In the genomic region with DNA sequence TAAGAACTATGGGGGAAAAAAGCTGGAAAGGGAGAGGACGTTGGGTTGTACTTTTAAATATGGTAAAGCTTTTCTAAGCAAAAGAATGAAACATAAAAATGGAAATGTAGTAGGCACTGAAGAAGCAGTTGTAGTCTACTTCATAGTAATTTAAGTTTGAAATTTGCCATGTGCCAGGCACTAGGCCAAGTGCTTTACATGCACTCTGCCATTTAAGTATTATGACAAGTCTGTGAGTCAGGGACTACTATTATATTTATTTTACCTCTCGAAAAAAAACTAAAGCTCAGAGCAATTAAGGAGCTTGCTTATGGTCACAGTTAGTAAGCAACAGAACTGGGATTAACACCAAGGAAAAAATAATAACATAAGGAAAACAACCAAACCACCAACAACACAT, we compare ENCODE assay signal across 19 cellular contexts.
A peak's percentile ranks its signal among the peaks of the same experiment; 100 is the strongest.
DNase-seq lines count a peak whose midpoint lies in the region; ATAC-seq, FAIRE-seq and TF ChIP-seq lines count a peak whose summit lies in the region.
"Had no signal": no experiment of that assay in that cellular context is flagged by ENCODE, and none has a peak within 500 bp of the region (broad histone marks: within the 10 kb centered on the region; RNA-seq: fewer than 3 reads in every experiment).

No MANE protein-coding gene starts in this region.

- H4K20me1 ChIP-seq in astrocyte (ENCODE audit: insufficient read depth, low read length) (no peaks in the 10 kb centered on the region), OCI-LY7 (ENCODE audit: insufficient read depth, low read length) (no peaks in the 10 kb centered on the region)
- H4K20me1 ChIP-seq: BLaER1 had no signal

- peak; percentile 40 for DNase-seq in AG09309 (ENCODE audit: low read depth)
- DNase-seq in HFFc6 = peak; percentile 75
- peak; percentile 66 for DNase-seq in astrocyte (ENCODE audit: low read depth)
- DNase-seq in foreskin fibroblast = peak; percentile 76 to 89
- DNase-seq in OCI-LY7 (ENCODE audit: low spot score) = no peak
- DNase-seq in midbrain (lab: John Stamatoyannopoulos, UW) = no peak
- DNase-seq in activated naive CD4-positive, alpha-beta T cell treated with anti-CD3 and anti-CD28 coated beads, Interleukin-2, amount 50 U/mL, for 72 hours (ENCODE audit: low spot score in 2 of 2) = no peak
- DNase-seq: cerebellar nuclear complex; GF-D8; H9; naive thymus-derived CD4-positive, alpha-beta T cell; NCI-H1105 had no signal

- H3K27me3 Mint-ChIP-seq in HFFc6 (ENCODE audit: insufficient read depth) (peaks cover 4% of the 10 kb centered on the region), astrocyte (ENCODE audit: low read depth, unreplicated experiment) (peaks cover 2% of the 10 kb centered on the region)
- H3K27me3 Mint-ChIP-seq: naive thymus-derived CD4-positive, alpha-beta T cell; stimulated activated naive CD8-positive, alpha-beta T cell treated with anti-CD3 and anti-CD28 coated beads, Interleukin-15, Interleukin-2, amounts not matched to agents 100 ng/mL and 50 ng/mL, for 24 hours had no signal

- H3K27ac ChIP-seq in astrocyte (ENCODE audit: low read depth, low read length) (no peak overlapping the region), OCI-LY7 (ENCODE audit: low read depth, low read length, poor library complexity, severe bottlenecking) (no peak overlapping the region)
- H3K27ac ChIP-seq: BLaER1, esophagus muscularis mucosa, right atrium auricular region, SJCRH30 had no signal

- no peak for ATAC-seq in HG03045 (IDR thresholded peaks at IDR 0.05; ENCODE audit: unreplicated experiment)
- ATAC-seq in activated naive CD4-positive, alpha-beta T cell treated with anti-CD3 and anti-CD28 coated beads, Interleukin-2, amount 50 U/mL, for 72 hours = no peak
- ATAC-seq: naive thymus-derived CD4-positive, alpha-beta T cell had no signal

- TF ChIP-seq CTCF in AG09309 (IDR thresholded peaks at IDR 0.05; ENCODE audit: control insufficient read depth, insufficient read depth, low read depth, low read length, missing control alignments) (no peak), HFFc6 (IDR thresholded peaks at IDR 0.05) (no peak), astrocyte (IDR thresholded peaks at IDR 0.05; ENCODE audit: insufficient read depth, low read depth, low read length) (no peak), foreskin fibroblast (IDR thresholded peaks at IDR 0.05; ENCODE audit: low read depth, low read length) (no peak), OCI-LY7 (conservative IDR thresholded peaks at IDR 0.05; ENCODE audit: low read length) (no peak)

- no TSS peak for BruUV-seq in OCI-LY7 (replicated peaks; lab: Mats Ljungman, UMichigan)

- H3K4me1 Mint-ChIP-seq in HFFc6 (ENCODE audit: low read depth) (peaks cover 35% of the 10 kb centered on the region), astrocyte (ENCODE audit: low read depth, unreplicated experiment) (peaks cover 6% of the 10 kb centered on the region)

- no peaks in the 10 kb centered on the region for H3K9me2 ChIP-seq in OCI-LY7 (ENCODE audit: insufficient read depth, low read length)

- CTCF ChIA-PET in OCI-LY7 (lab: Charles Lee; ENCODE audit: unreplicated experiment) = no interaction called here

- no peak for FAIRE-seq in astrocyte (lab: Jason Lieb, UNC)
- FAIRE-seq: GM18507 had no signal

- H3K4me1 ChIP-seq in astrocyte (ENCODE audit: insufficient read depth, low read length) (peaks cover 7% of the 10 kb centered on the region), OCI-LY7 (ENCODE audit: insufficient read depth, low read length, poor library complexity, severe bottlenecking) (no peaks in the 10 kb centered on the region)
- H3K4me1 ChIP-seq: BLaER1, esophagus muscularis mucosa, right atrium auricular region, SJCRH30 had no signal

- H2AFZ ChIP-seq in astrocyte (ENCODE audit: low read depth, low read length) = no peak overlapping the region
- H2AFZ ChIP-seq in OCI-LY7 (ENCODE audit: low read length) = no peak overlapping the region

- no peaks in the 10 kb centered on the region for H3K27me3 ChIP-seq in astrocyte (ENCODE audit: insufficient read depth, low read length)
- H3K27me3 ChIP-seq: BLaER1, esophagus muscularis mucosa, right atrium auricular region, SJCRH30 had no signal

- H3K4me3 ChIP-seq in AG09309 (ENCODE audit: control insufficient read depth, low read depth, low read length) = no peak overlapping the region
- H3K4me3 ChIP-seq in astrocyte (ENCODE audit: insufficient read depth, low read depth, low read length) = no peak overlapping the region
- H3K4me3 ChIP-seq in foreskin fibroblast (ENCODE audit: low read depth in 1 of 2, low read length in 2 of 2) = no peak overlapping the region
- H3K4me3 ChIP-seq in OCI-LY7 (ENCODE audit: low read depth, low read length, poor library complexity, severe bottlenecking) = no peak overlapping the region
- H3K4me3 ChIP-seq: BLaER1, esophagus muscularis mucosa, right atrium auricular region, SJCRH30 had no signal

- H3K36me3 ChIP-seq in astrocyte (ENCODE audit: insufficient read depth, low read length) (no peaks in the 10 kb centered on the region), OCI-LY7 (ENCODE audit: insufficient read depth, low read length) (no peaks in the 10 kb centered on the region)
- H3K36me3 ChIP-seq: BLaER1, esophagus muscularis mucosa, right atrium auricular region, SJCRH30 had no signal

- H3K4me3 Mint-ChIP-seq in HFFc6 = no peak overlapping the region; the same call in 1 of the 2 replicates
- no peak overlapping the region for H3K4me3 Mint-ChIP-seq in astrocyte (ENCODE audit: unreplicated experiment)
- H3K4me3 Mint-ChIP-seq: H9; naive thymus-derived CD4-positive, alpha-beta T cell; stimulated activated naive CD8-positive, alpha-beta T cell treated with anti-CD3 and anti-CD28 coated beads, Interleukin-15, Interleukin-2, amounts not matched to agents 100 ng/mL and 50 ng/mL, for 24 hours had no signal

- no peaks in the 10 kb centered on the region for H3K79me2 ChIP-seq in astrocyte (ENCODE audit: insufficient read depth, low read length)
- H3K79me2 ChIP-seq in OCI-LY7 (ENCODE audit: insufficient read depth, low read depth, low read length) = no peaks in the 10 kb centered on the region

- H3K4me2 ChIP-seq in astrocyte (ENCODE audit: low read length) = peak overlapping the region; percentile 21
- H3K4me2 ChIP-seq in OCI-LY7 (ENCODE audit: low read length) = no peak overlapping the region
- H3K4me2 ChIP-seq: BLaER1 had no signal

- H3K9me3 ChIP-seq in astrocyte (ENCODE audit: insufficient read depth, low read depth, low read length) (no peaks in the 10 kb centered on the region), OCI-LY7 (ENCODE audit: low read length) (no peaks in the 10 kb centered on the region)
- H3K9me3 ChIP-seq: SJCRH30 had no signal

- peak overlapping the region; percentile 31; the same call in 1 of the 2 replicates for H3K27ac Mint-ChIP-seq in HFFc6
- no peak overlapping the region for H3K27ac Mint-ChIP-seq in astrocyte (ENCODE audit: unreplicated experiment)
- H3K27ac Mint-ChIP-seq in activated naive CD4-positive, alpha-beta T cell treated with anti-CD3 and anti-CD28 coated beads, Interleukin-2, amount 50 U/mL, for 72 hours = no peak overlapping the region
- H3K27ac Mint-ChIP-seq: naive thymus-derived CD4-positive, alpha-beta T cell; stimulated activated naive CD8-positive, alpha-beta T cell treated with anti-CD3 and anti-CD28 coated beads, Interleukin-15, Interleukin-2, amounts not matched to agents 100 ng/mL and 50 ng/mL, for 24 hours had no signal

- H3K36me3 Mint-ChIP-seq in HFFc6 (ENCODE audit: low read depth) (peaks cover 13% of the 10 kb centered on the region; the same call in 1 of the 2 replicates), astrocyte (ENCODE audit: low read depth, unreplicated experiment) (no peaks in the 10 kb centered on the region)
- H3K36me3 Mint-ChIP-seq in activated naive CD4-positive, alpha-beta T cell treated with anti-CD3 and anti-CD28 coated beads, Interleukin-2, amount 50 U/mL, for 72 hours = peaks cover 26 to 32% of the 10 kb centered on the region in 2 donors

- H3K9ac ChIP-seq in astrocyte (ENCODE audit: low read length) = no peak overlapping the region
- H3K9ac ChIP-seq: BLaER1 had no signal

- intact Hi-C loops in OCI-LY7 (cut with micrococcal nuclease; ENCODE audit: unreplicated experiment) = no loop called here

- POLR2A ChIA-PET in OCI-LY7 (lab: Charles Lee) = interaction anchor here (0.9 to 1.6 kb wide), 3 partner anchors 9 to 221 kb away, joined by 4 to 5 read pairs (median 4); no protein-coding TSS in a partner anchor

- H3K9me3 Mint-ChIP-seq in HFFc6 (no peaks in the 10 kb centered on the region; the same call in 1 of the 2 replicates), astrocyte (ENCODE audit: unreplicated experiment) (peaks cover 4% of the 10 kb centered on the region)
- H3K9me3 Mint-ChIP-seq in activated naive CD4-positive, alpha-beta T cell treated with anti-CD3 and anti-CD28 coated beads, Interleukin-2, amount 50 U/mL, for 72 hours = peaks cover 15 to 16% of the 10 kb centered on the region in 2 donors

Comparison
In these comparisons a context has a peak if more than half of its experiments do, and no peak if none do; other contexts are left out.
1. DNase-seq: peak in AG09309 (single experiment), HFFc6 (single experiment), astrocyte (single experiment) and foreskin fibroblast (2 of 2); none in OCI-LY7 (single experiment), midbrain (single experiment) and activated naive CD4-positive, alpha-beta T cell treated with anti-CD3 and anti-CD28 coated beads, Interleukin-2, amount 50 U/mL, for 72 hours (0 of 2).